15 cellular contexts compared by ENCODE assay signal in the genomic region with DNA sequence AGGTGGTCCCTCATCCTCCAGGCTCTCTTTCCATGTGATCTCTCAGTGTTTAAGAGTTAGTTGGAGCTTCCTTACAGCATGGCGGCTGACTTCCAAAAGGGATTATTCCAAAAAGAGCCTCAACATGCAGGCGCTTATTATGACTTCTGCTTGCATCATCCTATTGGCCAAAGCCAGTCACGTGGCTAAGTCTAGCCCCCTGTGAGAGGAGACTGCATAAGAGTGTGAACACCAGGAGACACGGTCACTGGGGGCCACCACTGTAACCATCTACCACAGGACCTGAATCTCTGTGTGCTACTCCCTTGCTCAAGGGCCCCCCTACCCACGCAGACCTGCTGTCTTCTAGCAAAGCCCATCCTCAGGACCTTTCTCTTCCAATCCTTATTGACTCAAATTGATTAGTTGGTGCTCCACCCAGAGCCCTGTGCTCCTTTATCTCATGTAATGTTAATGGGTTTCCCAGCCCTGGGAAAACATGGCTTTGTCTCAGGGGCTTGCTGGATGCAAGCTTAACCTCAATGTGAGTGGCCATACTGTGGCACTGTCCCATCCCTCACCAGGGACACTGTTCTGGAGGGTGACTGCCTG. TPM values are rescaled to one million over a fixed set of nuclear protein-coding genes. Genes with fewer than 3 reads are reported as not detected.
DNase-seq lines count a peak whose midpoint lies in the region; ATAC-seq and TF ChIP-seq lines count a peak whose summit lies in the region.
"Had no signal": no experiment of that assay in that cellular context is flagged by ENCODE, and none has a peak within 500 bp of the region (broad histone marks: within the 10 kb centered on the region; RNA-seq: fewer than 3 reads in every experiment).

No MANE protein-coding gene starts in this region.

- H3K9me1 ChIP-seq in IMR-90 (ENCODE audit: insufficient read depth, low read length): no peaks in the 10 kb centered on the region

- no peak overlapping the region for H3K9ac ChIP-seq in IMR-90 (ENCODE audit: low read depth, low read length)
- H3K9ac ChIP-seq: BLaER1 had no signal

- no peak overlapping the region for H3K14ac ChIP-seq in IMR-90 (replicated peaks; ENCODE audit: low read depth, low read length)

- TF ChIP-seq POLR2A in IMR-90 (IDR thresholded peaks at IDR 0.05; ENCODE audit: low read depth, low read length): no peak

- no peak overlapping the region for H2AK5ac ChIP-seq in IMR-90 (ENCODE audit: low read depth, low read length)

- no peak overlapping the region for H2BK20ac ChIP-seq in IMR-90 (ENCODE audit: low read depth, low read length)

- ATAC-seq in activated CD8-positive, alpha-beta memory T cell treated with anti-CD3 and anti-CD28 coated beads, Interleukin-2, amount 10 ng/mL, durations not matched to agents 7 days and 5 days: no peak
- ATAC-seq in IMR-90 (ENCODE audit: low read depth): no peak
- no peak for ATAC-seq in HG03135 (IDR thresholded peaks at IDR 0.05; ENCODE audit: unreplicated experiment)
- ATAC-seq in HG02763 (IDR thresholded peaks at IDR 0.05; ENCODE audit: unreplicated experiment): no peak
- ATAC-seq: GM23338 had no signal

- intact Hi-C loops in IMR-90 (cut with micrococcal nuclease): no loop called here
- intact Hi-C loops in dendritic cell treated with granulocyte-macrophage colony-stimulating factor and Interleukin-4, amounts not matched to agents 40 ng/mL and 50 ng/mL, for 4 days (cut with micrococcal nuclease): no loop called here

- no peak overlapping the region for H3K4ac ChIP-seq in IMR-90 (ENCODE audit: low read depth, low read length)

- H3K27ac ChIP-seq in IMR-90 (ENCODE audit: insufficient read depth, low read length): no peak overlapping the region
- H3K27ac ChIP-seq: BLaER1 had no signal

- H3K79me1 ChIP-seq in IMR-90 (ENCODE audit: low read depth in 1 of 2, low read length in 2 of 2): no peaks in the 10 kb centered on the region

- no peak overlapping the region for H2AFZ ChIP-seq in IMR-90 (replicated peaks; ENCODE audit: low read length, poor library complexity)
- H2AFZ ChIP-seq: GM23338 had no signal

- peaks cover 23% of the 10 kb centered on the region for H3K4me1 Mint-ChIP-seq in activated CD8-positive, alpha-beta memory T cell treated with anti-CD3 and anti-CD28 coated beads, Interleukin-2, amount 10 ng/mL, durations not matched to agents 7 days and 5 days
- peaks cover 87% of the 10 kb centered on the region for H3K4me1 Mint-ChIP-seq in dendritic cell treated with granulocyte-macrophage colony-stimulating factor and Interleukin-4, amounts not matched to agents 40 ng/mL and 50 ng/mL, for 4 days (ENCODE audit: low read depth)
- no peaks in the 10 kb centered on the region for H3K4me1 Mint-ChIP-seq in osteocyte (ENCODE audit: unreplicated experiment)
- H3K4me1 Mint-ChIP-seq: GM23338 had no signal

- POLR2A ChIA-PET in IMR-90 (lab: Charles Lee; ENCODE audit: unreplicated experiment): no interaction called here

- no peaks in the 10 kb centered on the region for H3K27me3 Mint-ChIP-seq in activated CD8-positive, alpha-beta memory T cell treated with anti-CD3 and anti-CD28 coated beads, Interleukin-2, amount 10 ng/mL, durations not matched to agents 7 days and 5 days
- no peaks in the 10 kb centered on the region for H3K27me3 Mint-ChIP-seq in dendritic cell treated with granulocyte-macrophage colony-stimulating factor and Interleukin-4, amounts not matched to agents 40 ng/mL and 50 ng/mL, for 4 days
- H3K27me3 Mint-ChIP-seq in osteocyte (ENCODE audit: unreplicated experiment): peaks cover 49% of the 10 kb centered on the region
- H3K27me3 Mint-ChIP-seq: CD4-positive, CD25-positive, alpha-beta regulatory T cell had no signal

- no peak overlapping the region for H2BK15ac ChIP-seq in IMR-90 (ENCODE audit: low read depth, low read length)

- no peak overlapping the region for H2BK5ac ChIP-seq in IMR-90 (ENCODE audit: low read depth, low read length, poor library complexity, severe bottlenecking)

- no peak overlapping the region for H4K91ac ChIP-seq in IMR-90 (ENCODE audit: insufficient read depth, low read depth, low read length)

- H3K36me3 Mint-ChIP-seq in activated CD8-positive, alpha-beta memory T cell treated with anti-CD3 and anti-CD28 coated beads, Interleukin-2, amount 10 ng/mL, durations not matched to agents 7 days and 5 days: no peaks in the 10 kb centered on the region
- H3K36me3 Mint-ChIP-seq in dendritic cell treated with granulocyte-macrophage colony-stimulating factor and Interleukin-4, amounts not matched to agents 40 ng/mL and 50 ng/mL, for 4 days (ENCODE audit: low read depth): peaks cover 69% of the 10 kb centered on the region
- H3K36me3 Mint-ChIP-seq in osteocyte (ENCODE audit: unreplicated experiment): no peaks in the 10 kb centered on the region
- H3K36me3 Mint-ChIP-seq: CD4-positive, CD25-positive, alpha-beta regulatory T cell had no signal

- H3K27me3 ChIP-seq in IMR-90 (ENCODE audit: control insufficient read depth, insufficient read depth, low read length): peaks cover 26% of the 10 kb centered on the region
- H3K27me3 ChIP-seq: BLaER1 had no signal

- dilution Hi-C loops in IMR-90 (cut with HindIII; ENCODE audit: low sequenced_read_pairs, unreplicated experiment): no loop called here

- no peak overlapping the region for H3K56ac ChIP-seq in IMR-90 (ENCODE audit: extremely low read depth, insufficient read depth, low read length)

- TF ChIP-seq CTCF in IMR-90 (conservative IDR thresholded peaks at IDR 0.05; ENCODE audit: low read depth, low read length): no peak
- no peak for TF ChIP-seq CTCF in osteocyte (IDR thresholded peaks at IDR 0.05)

- H4K8ac ChIP-seq in IMR-90 (ENCODE audit: low read depth in 2 of 2, low read length in 2 of 2): no peak overlapping the region

- no peak overlapping the region for H4K5ac ChIP-seq in IMR-90 (ENCODE audit: low read depth, low read length)

- TF ChIP-seq RAD21 in IMR-90 (IDR thresholded peaks at IDR 0.05; ENCODE audit: low read length): no peak

- no peak overlapping the region for H3K18ac ChIP-seq in IMR-90 (ENCODE audit: low read depth, low read length)

- H2BK120ac ChIP-seq in IMR-90 (ENCODE audit: low read depth, low read length): no peak overlapping the region

- no peaks in the 10 kb centered on the region for H4K20me1 ChIP-seq in IMR-90 (ENCODE audit: insufficient read depth, low read length)
- H4K20me1 ChIP-seq: BLaER1 had no signal

- H3K36me3 ChIP-seq in IMR-90 (ENCODE audit: control insufficient read depth, insufficient read depth, low read length): no peaks in the 10 kb centered on the region
- H3K36me3 ChIP-seq: BLaER1 had no signal

- peak overlapping the region; percentile 71 for H2AK9ac ChIP-seq in IMR-90 (replicated peaks; ENCODE audit: low read depth, low read length, poor library complexity)

- no peak overlapping the region for H3K4me3 Mint-ChIP-seq in activated CD8-positive, alpha-beta memory T cell treated with anti-CD3 and anti-CD28 coated beads, Interleukin-2, amount 10 ng/mL, durations not matched to agents 7 days and 5 days
- H3K4me3 Mint-ChIP-seq in dendritic cell treated with granulocyte-macrophage colony-stimulating factor and Interleukin-4, amounts not matched to agents 40 ng/mL and 50 ng/mL, for 4 days: no peak overlapping the region
- no peak overlapping the region for H3K4me3 Mint-ChIP-seq in osteocyte (ENCODE audit: unreplicated experiment)
- H3K4me3 Mint-ChIP-seq: CD4-positive, CD25-positive, alpha-beta regulatory T cell; GM23338 had no signal

- no CpG with 5 or more reads among the region's 5 CpGs for WGBS in IMR-90 (ENCODE audit: extremely low coverage in 2 of 2, insufficient read length in 1 of 2), 2 experiments

- H3K4me2 ChIP-seq in IMR-90 (ENCODE audit: low read depth, low read length): no peak overlapping the region
- H3K4me2 ChIP-seq: BLaER1, GM23338 had no signal

- in situ Hi-C loops in IMR-90 (cut with MboI; ENCODE audit: low sequenced_read_pairs): no loop called here

- no peak overlapping the region for H3K27ac Mint-ChIP-seq in activated CD8-positive, alpha-beta memory T cell treated with anti-CD3 and anti-CD28 coated beads, Interleukin-2, amount 10 ng/mL, durations not matched to agents 7 days and 5 days
- peak overlapping the region; percentile 60 for H3K27ac Mint-ChIP-seq in dendritic cell treated with granulocyte-macrophage colony-stimulating factor and Interleukin-4, amounts not matched to agents 40 ng/mL and 50 ng/mL, for 4 days
- no peak overlapping the region for H3K27ac Mint-ChIP-seq in osteocyte (ENCODE audit: unreplicated experiment)
- H3K27ac Mint-ChIP-seq: CD4-positive, CD25-positive, alpha-beta regulatory T cell; GM23338 had no signal

- H3K4me3 ChIP-seq in IMR-90 (ENCODE audit: insufficient read depth, low read depth, low read length): no peak overlapping the region
- H3K4me3 ChIP-seq: BLaER1, GM23338 had no signal

- DNase-seq in activated CD8-positive, alpha-beta memory T cell treated with anti-CD3 and anti-CD28 coated beads, Interleukin-2, amount 10 ng/mL, durations not matched to agents 7 days and 5 days: peak; percentile 21
- DNase-seq in activated CD8-positive, alpha-beta memory T cell treated with anti-CD3 and anti-CD28 coated beads, Interleukin-2, amount 50 U/mL, for 4 hours: no peak
- DNase-seq in IMR-90 (no peak), osteocyte (ENCODE audit: extremely low spot score, unreplicated experiment) (peak; percentile 53), NCI-H128 (lab: John Stamatoyannopoulos, UW; ENCODE audit: unreplicated experiment) (no peak)
- DNase-seq: 8988T; AML-193; CD4-positive, CD25-positive, alpha-beta regulatory T cell; H7 had no signal

- no peaks in the 10 kb centered on the region for H3K9me3 Mint-ChIP-seq in activated CD8-positive, alpha-beta memory T cell treated with anti-CD3 and anti-CD28 coated beads, Interleukin-2, amount 10 ng/mL, durations not matched to agents 7 days and 5 days (ENCODE audit: low read depth)
- no peaks in the 10 kb centered on the region for H3K9me3 Mint-ChIP-seq in dendritic cell treated with granulocyte-macrophage colony-stimulating factor and Interleukin-4, amounts not matched to agents 40 ng/mL and 50 ng/mL, for 4 days
- H3K9me3 Mint-ChIP-seq in osteocyte (ENCODE audit: unreplicated experiment): no peaks in the 10 kb centered on the region
- H3K9me3 Mint-ChIP-seq: CD4-positive, CD25-positive, alpha-beta regulatory T cell; GM23338 had no signal

- no peak overlapping the region for H3K23ac ChIP-seq in IMR-90 (ENCODE audit: low read depth, low read length)

- H3K4me1 ChIP-seq in IMR-90 (ENCODE audit: control insufficient read depth, insufficient read depth, low read length): no peaks in the 10 kb centered on the region
- H3K4me1 ChIP-seq: BLaER1 had no signal

- no peaks in the 10 kb centered on the region for H3K9me3 ChIP-seq in IMR-90 (ENCODE audit: control insufficient read depth, insufficient read depth, low read length)
- H3K9me3 ChIP-seq: BLaER1 had no signal

- no TSS peak for BruUV-seq in IMR-90 (replicated peaks; lab: Mats Ljungman, UMichigan)

- CTCF ChIA-PET in activated CD8-positive, alpha-beta memory T cell treated with anti-CD3 and anti-CD28 coated beads, Interleukin-2, amount 10 ng/mL, durations not matched to agents 7 days and 5 days (lab: Charles Lee): interaction anchor here (1.8 to 2.2 kb wide), 2 partner anchors 68 to 259 kb away, joined by 4 to 8 read pairs; no protein-coding TSS in a partner anchor
- CTCF ChIA-PET in IMR-90 (lab: Yijun Ruan, JAX): no interaction called here

RNA-seq across cellular contexts. Expression of a gene that starts 4.0 kb away (rescaled TPM):
- total RNA-seq in activated CD8-positive, alpha-beta memory T cell treated with anti-CD3 and anti-CD28 coated beads, Interleukin-2, amount 10 ng/mL, durations not matched to agents 7 days and 5 days: 1 to 10 TPM; 1.8 TPM
- total RNA-seq in IMR-90 (2012; rRNA removed) (not detected in 2 replicates), osteocyte (not detected in 2 replicates)
- not detected in 2 replicates for polyA plus RNA-seq in IMR-90 (2012; rRNA removed)
- not detected in 2 replicates for polyA plus RNA-seq in IMR-90 (2012; cell fraction: cytosol; rRNA removed)
- not detected in 2 replicates for polyA plus RNA-seq in IMR-90 (2012; cell fraction: nucleus; rRNA removed; ENCODE audit: low replicate concordance)
- total RNA-seq: CD4-positive, CD25-positive, alpha-beta regulatory T cell; Daoy; GM23338; H7 had no signal
- polyA plus RNA-seq: GM23338 had no signal

RNA-seq across cellular contexts. Expression of a gene that starts 42.3 kb away (rescaled TPM):
- total RNA-seq in activated CD8-positive, alpha-beta memory T cell treated with anti-CD3 and anti-CD28 coated beads, Interleukin-2, amount 10 ng/mL, durations not matched to agents 7 days and 5 days: 100 to 1,000 TPM; 314 to 388 TPM
- total RNA-seq in IMR-90 (2012; rRNA removed) (0.28 and 0.36 TPM in 2 replicates), osteocyte (6.3 and 8.9 TPM in 2 replicates)
- 0.55 and 0.70 TPM in 2 replicates for polyA plus RNA-seq in IMR-90 (2012; rRNA removed)
- polyA plus RNA-seq in IMR-90 (2012; cell fraction: cytosol; rRNA removed): 0.48 and 0.76 TPM in 2 replicates
- polyA plus RNA-seq in IMR-90 (2012; cell fraction: nucleus; rRNA removed; ENCODE audit: low replicate concordance): 0.66 and 0.72 TPM in 2 replicates

Comparison
In these comparisons a context has a peak if more than half of its experiments do, and no peak if none do; other contexts are left out.
1. DNase-seq: peak in activated CD8-positive, alpha-beta memory T cell treated with anti-CD3 and anti-CD28 coated beads, Interleukin-2, amount 10 ng/mL, durations not matched to agents 7 days and 5 days (single experiment) and osteocyte (single experiment); none in activated CD8-positive, alpha-beta memory T cell treated with anti-CD3 and anti-CD28 coated beads, Interleukin-2, amount 50 U/mL, for 4 hours (single experiment), IMR-90 (single experiment) and NCI-H128 (single experiment).
2. RNA of a gene that starts 42.3 kb away (total RNA-seq): 314 to 388 TPM in activated CD8-positive, alpha-beta memory T cell treated with anti-CD3 and anti-CD28 coated beads, Interleukin-2, amount 10 ng/mL, durations not matched to agents 7 days and 5 days; 6.3 to 8.9 TPM in osteocyte and 0.28 to 0.36 TPM in IMR-90; every median in the first group is over 10 times any median in the second.